ENCODE assay signal across 9 cellular contexts in the genomic region with DNA sequence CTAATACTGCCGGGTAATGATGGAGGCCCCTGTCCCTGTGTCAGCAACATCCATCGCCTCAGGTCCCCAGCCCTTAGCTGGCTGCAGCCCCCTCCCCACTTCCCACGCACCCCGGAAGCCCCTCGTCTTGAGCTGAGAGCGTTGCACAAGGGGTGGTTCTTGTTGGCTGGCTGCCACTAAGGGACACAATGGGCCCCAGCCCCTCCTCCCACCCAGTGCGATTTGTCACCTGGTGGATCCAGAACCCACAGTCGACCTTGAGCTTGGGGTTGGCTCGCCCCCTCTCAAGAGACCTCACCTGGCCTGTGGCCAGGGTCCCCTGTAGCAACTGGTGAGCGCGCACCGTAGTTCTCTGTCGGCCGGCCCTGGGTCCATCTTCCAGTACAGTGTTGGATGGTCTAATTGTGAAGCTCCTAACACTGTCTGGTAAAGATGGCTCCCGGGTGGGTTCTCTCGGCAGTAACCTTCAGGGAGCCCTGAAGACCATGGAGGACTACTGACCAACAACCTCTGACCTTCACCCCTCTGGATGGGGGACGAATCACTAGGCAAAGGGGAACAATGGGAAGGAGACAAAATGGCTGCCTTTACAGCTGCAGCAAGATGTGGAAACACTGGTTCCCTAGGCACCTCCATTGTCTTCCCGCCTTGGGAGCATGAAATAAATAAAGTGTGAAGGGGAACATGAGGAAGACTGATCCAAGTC. TPM values are rescaled to one million over a fixed set of nuclear protein-coding genes. Genes with fewer than 3 reads are reported as not detected.
DNase-seq lines count a peak whose midpoint lies in the region; ATAC-seq and TF ChIP-seq lines count a peak whose summit lies in the region.
"Had no signal": no experiment of that assay in that cellular context is flagged by ENCODE, and none has a peak within 500 bp of the region (broad histone marks: within the 10 kb centered on the region; RNA-seq: fewer than 3 reads in every experiment).

No MANE protein-coding gene starts in this region.

- intact Hi-C loops in breast epithelium (cut with DNase I; ENCODE audit: low total_unique reads) = loop anchor here (10.0 kb wide), 1 partner anchor 99 kb away; a partner anchor contains a TSS

- peaks cover 4% of the 10 kb centered on the region for H3K36me3 Mint-ChIP-seq in IgD-negative memory B cell

- peak overlapping the region in 1 of 4 donors; percentile 66 for H3K4me3 Mint-ChIP-seq in IgD-negative memory B cell

- H3K27me3 ChIP-seq in breast epithelium = no peaks in the 10 kb centered on the region
- no peaks in the 10 kb centered on the region for H3K27me3 ChIP-seq in muscle layer of colon (ENCODE audit: control insufficient read depth in 1 of 2, insufficient read depth in 2 of 2, low read length in 2 of 2)

- TF ChIP-seq CTCF in C4-2B (conservative IDR thresholded peaks at IDR 0.05) (no peak), breast epithelium (IDR thresholded peaks at IDR 0.05) (no peak)

- TF ChIP-seq POLR2A in breast epithelium (IDR thresholded peaks at IDR 0.05) = no peak

- H3K36me3 ChIP-seq in breast epithelium (peaks cover 8% of the 10 kb centered on the region), muscle layer of colon (ENCODE audit: insufficient read depth, low read length) (peaks cover 38% of the 10 kb centered on the region)

- peak overlapping the region; percentile 24 for H3K9ac ChIP-seq in muscle layer of colon (ENCODE audit: low read length)

- ATAC-seq in GM19455 (IDR thresholded peaks at IDR 0.05; ENCODE audit: unreplicated experiment) (no peak), GM18870 (IDR thresholded peaks at IDR 0.05; ENCODE audit: unreplicated experiment) (no peak)

- H3K9me3 Mint-ChIP-seq in IgD-negative memory B cell = no peaks in the 10 kb centered on the region

- H3K9me3 ChIP-seq in breast epithelium (no peaks in the 10 kb centered on the region), muscle layer of colon (ENCODE audit: low read length) (no peaks in the 10 kb centered on the region)

- H3K27me3 Mint-ChIP-seq in IgD-negative memory B cell = no peaks in the 10 kb centered on the region

- peaks cover 8 to 35% of the 10 kb centered on the region in 2 donors for H3K4me1 ChIP-seq in breast epithelium
- peaks cover 40% of the 10 kb centered on the region for H3K4me1 ChIP-seq in muscle layer of colon (ENCODE audit: insufficient read depth, low read length)

- H3K4me1 Mint-ChIP-seq in IgD-negative memory B cell = peaks cover 30 to 49% (median 41%) of the 10 kb centered on the region in 3 donors

- H3K27ac Mint-ChIP-seq in IgD-negative memory B cell = peak overlapping the region in 2 of 3 donors; percentile 53 to 70

- H3K4me3 ChIP-seq in breast epithelium = peak overlapping the region in 2 of 3 donors; percentile 76 to 78
- no peak overlapping the region for H3K4me3 ChIP-seq in muscle layer of colon (ENCODE audit: low read depth in 1 of 2, low read length in 2 of 2)

- H3K27ac ChIP-seq in C4-2B (peak overlapping the region; percentile 99), breast epithelium (peak overlapping the region; percentile 98 to 99), muscle layer of colon (ENCODE audit: low read depth, low read length) (peak overlapping the region; percentile 70)

- DNase-seq in breast epithelium (ENCODE audit: low spot score in 2 of 2) (no peak), NOMO-1 (lab: John Stamatoyannopoulos, UW; ENCODE audit: unreplicated experiment in 2 of 2) (no peak), iPS-NIHi11 (ENCODE audit: low spot score) (no peak)

RNA-seq across cellular contexts. Expression of a gene that starts 6.6 kb away (rescaled TPM):
- polyA plus RNA-seq in IgD-negative memory B cell = 123 TPM
- total RNA-seq in breast epithelium = 100 to 1,000 TPM; 194 to 237 (median 221) TPM

RNA-seq across cellular contexts. Expression of a gene that starts 6.8 kb away (rescaled TPM):
- 62.0 TPM for polyA plus RNA-seq in IgD-negative memory B cell
- total RNA-seq in breast epithelium = 10 to 100 TPM; 29.6 to 52.0 (median 49.5) TPM

RNA-seq across cellular contexts. Expression of a gene that starts 12.7 kb away (rescaled TPM):
- polyA plus RNA-seq in IgD-negative memory B cell = 1,038 TPM
- 10 to 100 TPM; 14.7 to 28.0 (median 20.3) TPM for total RNA-seq in breast epithelium

RNA-seq across cellular contexts. Expression of a gene that starts 20.1 kb away (rescaled TPM):
- polyA plus RNA-seq in IgD-negative memory B cell = 141 TPM
- 100 to 1,000 TPM; 515 to 824 (median 547) TPM for total RNA-seq in breast epithelium

RNA-seq across cellular contexts. Expression of a gene that starts 20.3 kb away (rescaled TPM):
- not detected for polyA plus RNA-seq in IgD-negative memory B cell
- not detected for total RNA-seq in breast epithelium
- total RNA-seq: HT1080 had no signal

Comparison
In these comparisons a context has a peak if more than half of its experiments do, and no peak if none do; other contexts are left out.
1. H3K4me3 ChIP-seq: peak in breast epithelium (2 of 3); none in muscle layer of colon (0 of 2).
2. Peak in every context shown above with its lines, with median percentiles within 50 percentile points of each other: H3K27ac ChIP-seq.